In genomic region chr9:73689091-73689870, GRCh38 we compare ENCODE assay signal across 14 cellular contexts.
"Had no signal": no experiment of that assay in that cellular context is flagged by ENCODE, and none has a peak within 500 bp of the region (broad histone marks: within the 10 kb centered on the region; RNA-seq: fewer than 3 reads in every experiment).

No MANE protein-coding gene starts in this region.

- H3K36me3 Mint-ChIP-seq: immature natural killer cell, memory B cell had no signal

- DNase-seq: activated CD4-positive, alpha-beta T cell treated with anti-CD3 and anti-CD28 coated beads, Interleukin-2, amount 50 U/mL, for 4 hours; activated gamma-delta T cell; activated T-cell treated with anti-CD3 and anti-CD28 coated beads, Interleukin-2, amount 50 U/mL, for 4 hours; glutamatergic neuron; immature natural killer cell; ovary; retina; stimulated activated CD4-positive, alpha-beta T cell treated with anti-CD3 and anti-CD28 coated beads, Interleukin-15, amount 100 ng/mL, for 24 hours; stimulated activated CD4-positive, alpha-beta T cell treated with anti-CD3 and anti-CD28 coated beads, Interleukin-4, amount 100 ng/mL, for 24 hours; stomach; T-helper 2 cell; tibial artery had no signal

- H3K4me3 Mint-ChIP-seq: activated T-cell treated with anti-CD3 and anti-CD28 coated beads, Interleukin-2, amount 50 U/mL, for 4 hours; immature natural killer cell; memory B cell; nephron had no signal

- H3K27ac Mint-ChIP-seq: immature natural killer cell, memory B cell, nephron had no signal

- H3K27me3 Mint-ChIP-seq: memory B cell had no signal

- H3K27ac ChIP-seq: ovary, stomach, tibial artery had no signal

- H3K36me3 ChIP-seq: ovary, stomach, tibial artery had no signal

- H3K9me3 ChIP-seq: ovary, stomach, tibial artery had no signal

- H3K27me3 ChIP-seq: ovary, stomach, tibial artery had no signal

- H3K4me3 ChIP-seq: ovary, stomach, tibial artery had no signal

- H3K9me3 Mint-ChIP-seq: activated T-cell treated with anti-CD3 and anti-CD28 coated beads, Interleukin-2, amount 50 U/mL, for 4 hours; immature natural killer cell; nephron had no signal

- H3K4me1 ChIP-seq: stomach, tibial artery had no signal

- H3K4me1 Mint-ChIP-seq: immature natural killer cell, memory B cell, nephron had no signal
